ENCODE assay signal across 13 cellular contexts in genomic region chr16:53872248-53873221, GRCh38.
DNase-seq lines count a peak whose midpoint lies in the region; ATAC-seq and TF ChIP-seq lines count a peak whose summit lies in the region.
"Had no signal": no experiment of that assay in that cellular context is flagged by ENCODE, and none has a peak within 500 bp of the region (broad histone marks: within the 10 kb centered on the region; RNA-seq: fewer than 3 reads in every experiment).

No MANE protein-coding gene starts in this region.

- ATAC-seq in GM21360 (IDR thresholded peaks at IDR 0.05; ENCODE audit: unreplicated experiment) (no peak), GM18519 (IDR thresholded peaks at IDR 0.05; ENCODE audit: low FRiP score, unreplicated experiment) (no peak)
- ATAC-seq: HCT116; stimulated activated naive CD8-positive, alpha-beta T cell treated with anti-CD3 and anti-CD28 coated beads, Interleukin-15, Interleukin-2, amounts not matched to agents 100 U/mL and 50 U/mL, for 24 hours had no signal

- peaks cover 15% of the 10 kb centered on the region for H3K9me3 Mint-ChIP-seq in MCF 10A (ENCODE audit: unreplicated experiment)

- WGBS in mammary epithelial cell (ENCODE audit: low coverage, missing lambda C conversion rate), result 0% methylated on average over 1 of the region's 1 CpG

- H3K9me3 ChIP-seq in mammary epithelial cell (replicated peaks; ENCODE audit: insufficient read depth, low read length), result peaks cover 4% of the 10 kb centered on the region
- no peaks in the 10 kb centered on the region for H3K9me3 ChIP-seq in fibroblast of lung (ENCODE audit: control insufficient read depth, insufficient read depth, low read depth, low read length)

- CTCF ChIA-PET in mammary epithelial cell (lab: Charles Lee; ENCODE audit: low non-redundant PET) (no interaction called here), MCF 10A (lab: Yijun Ruan, JAX) (interaction anchor here (2.1 kb wide), 1 partner anchor 99 kb away, joined by 4 read pairs; no protein-coding TSS in a partner anchor)

- DNase-seq in mammary epithelial cell (peak; percentile 84), MCF 10A (ENCODE audit: unreplicated experiment) (no peak), RKO (ENCODE audit: low spot score) (peak; percentile 19), fibroblast of lung (ENCODE audit: low read depth in 2 of 2) (peak; percentile 39 to 95), HPDE6-E6E7 (ENCODE audit: extremely low spot score) (no peak), NCI-H2107 treated with DMSO at 0.1 percent for 48 hours (lab: John Stamatoyannopoulos, UW; ENCODE audit: unreplicated experiment) (no peak)
- DNase-seq: erythroblast; NCI-H774; stimulated activated naive CD8-positive, alpha-beta T cell treated with anti-CD3 and anti-CD28 coated beads, Interleukin-15, Interleukin-2, amounts not matched to agents 100 U/mL and 50 U/mL, for 24 hours had no signal

- H3K27ac ChIP-seq in mammary epithelial cell (ENCODE audit: insufficient read depth, low read depth, low read length), result peak overlapping the region; percentile 58
- H3K27ac ChIP-seq in fibroblast of lung (ENCODE audit: insufficient read depth, low read length), result no peak overlapping the region
- H3K27ac ChIP-seq: C4-2B had no signal

- H3K27ac Mint-ChIP-seq in MCF 10A (ENCODE audit: low read depth, unreplicated experiment), result no peak overlapping the region

- POLR2A ChIA-PET in MCF 10A (lab: Yijun Ruan, JAX), result interaction anchor here (0.6 to 0.7 kb wide), 2 partner anchors 145 to 445 kb away, joined by 4 read pairs; no protein-coding TSS in a partner anchor

- in situ Hi-C loops in mammary epithelial cell (cut with MboI; ENCODE audit: low sequenced_read_pairs in 2 of 2), result no loop called here

- H3K9ac ChIP-seq in mammary epithelial cell (ENCODE audit: insufficient read depth, low read length), result no peak overlapping the region
- no peak overlapping the region for H3K9ac ChIP-seq in fibroblast of lung (ENCODE audit: insufficient read depth, low read length)

- peaks cover 10% of the 10 kb centered on the region for H3K4me1 Mint-ChIP-seq in MCF 10A (ENCODE audit: insufficient read depth, unreplicated experiment)

- peaks cover 23% of the 10 kb centered on the region for H3K36me3 Mint-ChIP-seq in MCF 10A (ENCODE audit: insufficient read depth, unreplicated experiment)

- H3K4me3 ChIP-seq in mammary epithelial cell (replicated peaks in 1 of 3; ENCODE audit: insufficient read depth in 1 of 3, low read depth in 2 of 3, low read length in 3 of 3), result no peak overlapping the region
- no peak overlapping the region for H3K4me3 ChIP-seq in fibroblast of lung (replicated peaks in 1 of 4; ENCODE audit: control extremely low read depth in 1 of 4, insufficient read depth in 1 of 4, low read depth in 3 of 4, low read length in 4 of 4)

- H3K27me3 ChIP-seq in mammary epithelial cell (ENCODE audit: insufficient read depth, low read length) (no peaks in the 10 kb centered on the region), fibroblast of lung (ENCODE audit: control insufficient read depth, insufficient read depth, low read length) (no peaks in the 10 kb centered on the region)

- H3K4me1 ChIP-seq in mammary epithelial cell (ENCODE audit: insufficient read depth, low read length), result peaks cover 13% of the 10 kb centered on the region
- no peaks in the 10 kb centered on the region for H3K4me1 ChIP-seq in fibroblast of lung (ENCODE audit: control insufficient read depth, extremely low read depth, insufficient read depth, low read length)

- H3K36me3 ChIP-seq in mammary epithelial cell (ENCODE audit: insufficient read depth, low read length) (no peaks in the 10 kb centered on the region), fibroblast of lung (ENCODE audit: control insufficient read depth, insufficient read depth, low read length) (no peaks in the 10 kb centered on the region)

- H3K4me2 ChIP-seq in mammary epithelial cell (ENCODE audit: insufficient read depth, low read depth, low read length), result peak overlapping the region; percentile 25
- H3K4me2 ChIP-seq in fibroblast of lung (ENCODE audit: extremely low read depth, insufficient read depth, low read length), result no peak overlapping the region

- dilution Hi-C loops in mammary epithelial cell (cut with HindIII; ENCODE audit: low sequenced_read_pairs), result no loop called here

- H3K4me3 Mint-ChIP-seq in MCF 10A (ENCODE audit: unreplicated experiment), result no peak overlapping the region

- H2AFZ ChIP-seq in mammary epithelial cell (ENCODE audit: low read depth, low read length), result no peak overlapping the region
- H2AFZ ChIP-seq in fibroblast of lung (ENCODE audit: low read length), result no peak overlapping the region

- no peaks in the 10 kb centered on the region for H3K27me3 Mint-ChIP-seq in MCF 10A (ENCODE audit: insufficient read depth, unreplicated experiment)

- H4K20me1 ChIP-seq in mammary epithelial cell (ENCODE audit: insufficient read depth, low read length) (no peaks in the 10 kb centered on the region), fibroblast of lung (ENCODE audit: control insufficient read depth, extremely low read depth, insufficient read depth, low read length) (no peaks in the 10 kb centered on the region)

- H3K79me2 ChIP-seq in mammary epithelial cell (ENCODE audit: insufficient read depth, low read length) (peaks cover 1% of the 10 kb centered on the region), fibroblast of lung (ENCODE audit: control insufficient read depth, insufficient read depth, low read length) (no peaks in the 10 kb centered on the region)

- intact Hi-C loops in mammary epithelial cell (cut with micrococcal nuclease), result no loop called here
- intact Hi-C loops in MCF 10A (cut with micrococcal nuclease), result no loop called here

- no peak for TF ChIP-seq CTCF in mammary epithelial cell (conservative IDR thresholded peaks at IDR 0.05 in 1 of 2, IDR thresholded peaks at IDR 0.05 in 1 of 2; ENCODE audit: extremely low read depth in 1 of 2, insufficient read depth in 1 of 2, low read depth in 1 of 2, low read length in 2 of 2)
- TF ChIP-seq CTCF in MCF 10A (IDR thresholded peaks at IDR 0.05; ENCODE audit: unreplicated experiment), result no peak
- TF ChIP-seq CTCF in fibroblast of lung (conservative IDR thresholded peaks at IDR 0.05 in 1 of 2, IDR thresholded peaks at IDR 0.05 in 1 of 2; ENCODE audit: low read depth in 1 of 2, low read length in 2 of 2), result no peak

- BruUV-seq in mammary epithelial cell (replicated peaks; lab: Mats Ljungman, UMichigan) (no TSS peak), MCF 10A (replicated peaks; lab: Mats Ljungman, UMichigan) (no TSS peak)

Comparison
In these comparisons a context has a peak if more than half of its experiments do, and no peak if none do; other contexts are left out.
1. DNase-seq: peak in mammary epithelial cell (single experiment), RKO (single experiment) and fibroblast of lung (2 of 2); none in MCF 10A (single experiment), HPDE6-E6E7 (single experiment) and NCI-H2107 treated with DMSO at 0.1 percent for 48 hours (single experiment).